In the genomic region with DNA sequence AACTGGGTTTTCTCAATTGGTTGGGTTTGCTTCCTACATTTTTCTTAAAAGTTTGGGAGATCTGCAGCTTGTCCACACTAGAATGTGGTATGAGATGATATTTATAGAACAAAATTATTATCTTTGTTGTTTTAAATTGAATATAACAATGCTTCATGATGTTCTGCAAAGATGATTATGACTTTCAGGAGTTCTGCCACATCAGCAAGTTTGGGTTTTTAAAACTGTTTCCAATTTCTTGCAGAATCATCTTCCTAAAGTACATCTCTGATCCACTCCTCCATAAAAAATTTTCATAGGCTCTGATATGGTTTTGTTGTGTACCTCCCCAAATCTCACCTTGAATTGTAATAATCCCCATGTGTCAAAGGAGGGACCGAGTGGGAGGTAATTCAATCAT, we compare ENCODE assay signal across 27 cellular contexts.
"Had no signal": no experiment of that assay in that cellular context is flagged by ENCODE, and none has a peak within 500 bp of the region (broad histone marks: within the 10 kb centered on the region; RNA-seq: fewer than 3 reads in every experiment).

No MANE protein-coding gene starts in this region.

- H3K4me2 ChIP-seq: neural progenitor cell, smooth muscle cell had no signal

- H3K9me3 ChIP-seq: ovary, psoas muscle, suprapubic skin, testis, tibial artery, upper lobe of right lung, uterus had no signal

- H3K36me3 ChIP-seq: neural progenitor cell, ovary, spleen, suprapubic skin, tibial artery, transverse colon, upper lobe of right lung, uterus had no signal

- H3K4me3 ChIP-seq: neural progenitor cell, ovary, psoas muscle, skin epidermis, smooth muscle cell, spleen, suprapubic skin, testis, tibial artery, transverse colon, upper lobe of right lung, uterus had no signal

- H3K4me1 ChIP-seq: neural progenitor cell, parathyroid adenoma, psoas muscle, spleen, suprapubic skin, testis, tibial artery, transverse colon, upper lobe of right lung, uterus had no signal

- H3K79me2 ChIP-seq: parathyroid adenoma had no signal

- H3K27me3 ChIP-seq: neural progenitor cell, ovary, spleen, suprapubic skin, testis, tibial artery, transverse colon, upper lobe of right lung, uterus had no signal

- H3K9ac ChIP-seq: neural progenitor cell, parathyroid adenoma had no signal

- H3K27ac ChIP-seq: neural progenitor cell, ovary, parathyroid adenoma, psoas muscle, skin epidermis, spleen, suprapubic skin, testis, tibial artery, transverse colon, upper lobe of right lung, uterus had no signal

- H2AFZ ChIP-seq: neural progenitor cell, parathyroid adenoma had no signal

- DNase-seq: natural killer cell; occipital lobe; ovary; posterior cingulate gyrus; psoas muscle; right cardiac atrium; spleen; stimulated activated CD4-positive, alpha-beta T cell treated with anti-CD3 and anti-CD28 coated beads, Interleukin-12 subunit alpha, Interleukin-12 subunit beta, amount 100 ng/mL, for 4 hours; stimulated activated CD4-positive, alpha-beta T cell treated with anti-CD3 and anti-CD28 coated beads, Interleukin-1b, Interleukin-23, amount 100 ng/mL, for 48 hours; stimulated activated CD4-positive, alpha-beta T cell treated with anti-CD3 and anti-CD28 coated beads, Interleukin-4, amount 100 ng/mL, for 1 hour; stimulated activated CD8-positive, alpha-beta memory T cell treated with anti-CD3 and anti-CD28 coated beads, Interleukin-4, amount 100 ng/mL, for 48 hours; stimulated activated naive CD4-positive, alpha-beta T cell; stimulated activated naive CD8-positive, alpha-beta T cell treated with anti-CD3 and anti-CD28 coated beads, Interleukin-15, amount 100 ng/mL, for 72 hours; stimulated activated naive CD8-positive, alpha-beta T cell treated with anti-CD3 and anti-CD28 coated beads, Interleukin-15, Interleukin-2, amounts not matched to agents 100 U/mL and 50 U/mL, for 24 hours; substantia nigra; testis; tibial artery; transverse colon; upper lobe of right lung; uterus had no signal

- ATAC-seq: natural killer cell; psoas muscle; right cardiac atrium; sciatic nerve; stimulated activated memory B cell treated with anti-CD40 and anti-IgM and Interleukin-4, amounts not matched to agents 10 μg/mL and 1 μg/mL and 100 μg/mL, for 72 hours; stimulated activated naive CD8-positive, alpha-beta T cell treated with anti-CD3 and anti-CD28 coated beads, Interleukin-15, amount 100 ng/mL, for 72 hours; stimulated activated naive CD8-positive, alpha-beta T cell treated with anti-CD3 and anti-CD28 coated beads, Interleukin-15, Interleukin-2, amounts not matched to agents 100 U/mL and 50 U/mL, for 24 hours; upper lobe of right lung had no signal
